ENCODE assay signal across 8 cellular contexts in genomic region chrX:40177489-40177888, GRCh38.
DNase-seq lines count a peak whose midpoint lies in the region; ATAC-seq, FAIRE-seq and TF ChIP-seq lines count a peak whose summit lies in the region.

No MANE protein-coding gene starts in this region.

- peaks cover 3% of the 10 kb centered on the region for H3K9me3 Mint-ChIP-seq in activated naive CD8-positive, alpha-beta T cell treated with anti-CD3 and anti-CD28 coated beads for 36 hours

- no peak for FAIRE-seq in H54 (lab: Jason Lieb, UNC)

- peak overlapping the region; percentile 90 for H3K4me3 Mint-ChIP-seq in activated naive CD8-positive, alpha-beta T cell treated with anti-CD3 and anti-CD28 coated beads for 36 hours

- H3K27me3 ChIP-seq in left ventricle myocardium inferior (ENCODE audit: low read depth) (no peaks in the 10 kb centered on the region), mononuclear cell (ENCODE audit: insufficient read depth, low read length) (no peaks in the 10 kb centered on the region)

- peak overlapping the region; percentile 97 for H3K27ac ChIP-seq in left ventricle myocardium inferior (replicated peaks)
- H3K27ac ChIP-seq in urinary bladder (ENCODE audit: low read depth) = peak overlapping the region; percentile 96

- peak overlapping the region; percentile 74 for H3K4me3 ChIP-seq in left ventricle myocardium inferior
- peak overlapping the region; percentile 52 for H3K4me3 ChIP-seq in mononuclear cell (ENCODE audit: low read length)
- peak overlapping the region; percentile 53 for H3K4me3 ChIP-seq in urinary bladder (ENCODE audit: low read depth, low read length)

- WGBS in urinary bladder = 83% methylated on average over 2 of the region's 2 CpGs

- ATAC-seq in HG03025 (IDR thresholded peaks at IDR 0.05; ENCODE audit: low FRiP score, unreplicated experiment) (no peak), esophagus mucosa (no peak)

- H3K36me3 Mint-ChIP-seq in activated naive CD8-positive, alpha-beta T cell treated with anti-CD3 and anti-CD28 coated beads for 36 hours = peaks cover 9% of the 10 kb centered on the region

- no peaks in the 10 kb centered on the region for H3K27me3 Mint-ChIP-seq in activated naive CD8-positive, alpha-beta T cell treated with anti-CD3 and anti-CD28 coated beads for 36 hours

- H3K4me1 ChIP-seq in left ventricle myocardium inferior = peaks cover 22% of the 10 kb centered on the region
- H3K4me1 ChIP-seq in mononuclear cell (ENCODE audit: insufficient read depth, low read length) = peaks cover 49% of the 10 kb centered on the region
- H3K4me1 ChIP-seq in urinary bladder (ENCODE audit: insufficient read depth) = no peaks in the 10 kb centered on the region

- peak overlapping the region; percentile 99 for H3K27ac Mint-ChIP-seq in activated naive CD8-positive, alpha-beta T cell treated with anti-CD3 and anti-CD28 coated beads for 36 hours

- no peak for TF ChIP-seq CTCF in left ventricle myocardium inferior (IDR thresholded peaks at IDR 0.05; ENCODE audit: borderline replicate concordance)

- no peak for TF ChIP-seq POLR2A in H54 (IDR thresholded peaks at IDR 0.05; ENCODE audit: low read depth, low read length)

- intact Hi-C loops in left ventricle myocardium inferior (cut with micrococcal nuclease) = no loop called here
- intact Hi-C loops in cardiac septum (cut with DNase I) = loop anchor here (5.0 kb wide), 2 partner anchors 90 to 165 kb away; no protein-coding TSS in a partner anchor

- H3K9me3 ChIP-seq in left ventricle myocardium inferior (replicated peaks) = no peaks in the 10 kb centered on the region
- H3K9me3 ChIP-seq in mononuclear cell (ENCODE audit: low read depth, low read length) = no peaks in the 10 kb centered on the region

- DNase-seq in left ventricle myocardium inferior (no peak), cardiac septum (ENCODE audit: low spot score) (no peak), H54 (ENCODE audit: insufficient read length, low spot score) (no peak)
- DNase-seq in activated naive CD8-positive, alpha-beta T cell treated with anti-CD3 and anti-CD28 coated beads for 36 hours = no peak

- H3K4me1 Mint-ChIP-seq in activated naive CD8-positive, alpha-beta T cell treated with anti-CD3 and anti-CD28 coated beads for 36 hours = peaks cover 27% of the 10 kb centered on the region

- H3K36me3 ChIP-seq in left ventricle myocardium inferior = no peaks in the 10 kb centered on the region
- no peaks in the 10 kb centered on the region for H3K36me3 ChIP-seq in urinary bladder (ENCODE audit: insufficient read depth)
